ENCODE assay signal across 1 cellular context in genomic region chr5:72234898-72235297, GRCh38.
TF ChIP-seq lines count a peak whose summit lies in the region.

No MANE protein-coding gene starts in this region.

TF ChIP-seq in HepG2, 621 proteins besides CTCF, POLR2A, EP300 and RAD21 (continued from another document):
- no peak for TF ChIP-seq ELK4 (CRISPR knock-in tag; IDR thresholded peaks at IDR 0.05; ENCODE audit: borderline replicate concordance)
- no peak for TF ChIP-seq ATRX (CRISPR knock-in tag; IDR thresholded peaks at IDR 0.05; ENCODE audit: borderline replicate concordance)
